Comparison of ENCODE assay signal across 1 cellular context in the genomic region with DNA sequence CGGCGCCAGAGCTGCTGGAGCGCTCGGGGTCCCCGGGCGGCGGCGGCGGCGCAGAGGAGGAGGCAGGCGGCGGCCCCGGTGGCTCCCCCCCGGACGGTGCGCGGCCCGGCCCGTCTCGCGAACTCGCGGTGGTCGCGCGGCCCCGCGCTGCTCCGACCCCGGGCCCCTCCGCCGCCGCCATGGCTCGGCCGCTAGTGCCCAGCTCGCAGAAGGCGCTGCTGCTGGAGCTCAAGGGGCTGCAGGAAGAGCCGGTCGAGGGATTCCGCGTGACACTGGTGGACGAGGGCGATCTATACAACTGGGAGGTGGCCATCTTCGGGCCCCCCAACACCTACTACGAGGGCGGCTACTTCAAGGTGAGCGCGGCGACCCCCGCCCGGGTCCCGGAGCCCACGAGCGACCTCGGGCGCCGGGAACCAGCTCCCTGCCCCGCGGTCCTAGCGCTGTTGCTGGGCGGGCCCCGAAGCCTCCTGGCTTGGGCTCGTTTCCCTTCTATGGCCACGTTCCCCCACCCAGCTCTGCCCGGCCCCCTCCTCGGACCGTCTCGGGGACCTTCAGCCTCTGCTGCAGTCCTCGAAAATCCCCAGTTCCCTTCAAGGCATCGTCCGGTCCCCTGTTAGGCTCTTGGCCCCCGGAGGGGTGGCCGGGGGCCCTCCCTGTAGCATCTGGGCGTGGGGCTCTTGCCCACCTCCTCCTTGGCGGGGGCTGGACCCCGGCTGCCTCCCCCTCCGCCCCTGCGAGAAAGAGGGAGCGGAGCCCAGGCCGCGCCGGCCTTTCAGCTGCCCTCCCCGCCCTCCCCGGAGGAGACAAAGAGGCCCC.
TF ChIP-seq lines count a peak whose summit lies in the region.

A gene with protein sequence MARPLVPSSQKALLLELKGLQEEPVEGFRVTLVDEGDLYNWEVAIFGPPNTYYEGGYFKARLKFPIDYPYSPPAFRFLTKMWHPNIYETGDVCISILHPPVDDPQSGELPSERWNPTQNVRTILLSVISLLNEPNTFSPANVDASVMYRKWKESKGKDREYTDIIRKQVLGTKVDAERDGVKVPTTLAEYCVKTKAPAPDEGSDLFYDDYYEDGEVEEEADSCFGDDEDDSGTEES (plus strand): TSS at position 8 of the 819 bp plus-strand sequence. CDS start 172 bp downstream, at position 180.

TF ChIP-seq in HEK293, 187 proteins besides CTCF, POLR2A, EP300 and RAD21 (continued from another document):
- TF ChIP-seq, protein P1, sequence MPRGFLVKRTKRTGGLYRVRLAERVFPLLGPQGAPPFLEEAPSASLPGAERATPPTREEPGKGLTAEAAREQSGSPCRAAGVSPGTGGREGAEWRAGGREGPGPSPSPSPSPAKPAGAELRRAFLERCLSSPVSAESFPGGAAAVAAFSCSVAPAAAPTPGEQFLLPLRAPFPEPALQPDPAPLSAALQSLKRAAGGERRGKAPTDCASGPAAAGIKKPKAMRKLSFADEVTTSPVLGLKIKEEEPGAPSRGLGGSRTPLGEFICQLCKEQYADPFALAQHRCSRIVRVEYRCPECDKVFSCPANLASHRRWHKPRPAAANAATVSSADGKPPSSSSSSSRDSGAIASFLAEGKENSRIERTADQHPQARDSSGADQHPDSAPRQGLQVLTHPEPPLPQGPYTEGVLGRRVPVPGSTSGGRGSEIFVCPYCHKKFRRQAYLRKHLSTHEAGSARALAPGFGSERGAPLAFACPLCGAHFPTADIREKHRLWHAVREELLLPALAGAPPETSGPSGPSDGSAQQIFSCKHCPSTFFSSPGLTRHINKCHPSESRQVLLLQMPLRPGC (tag by site-specific recombination; IDR thresholded peaks at IDR 0.05): no peak
- TF ChIP-seq, protein P2, sequence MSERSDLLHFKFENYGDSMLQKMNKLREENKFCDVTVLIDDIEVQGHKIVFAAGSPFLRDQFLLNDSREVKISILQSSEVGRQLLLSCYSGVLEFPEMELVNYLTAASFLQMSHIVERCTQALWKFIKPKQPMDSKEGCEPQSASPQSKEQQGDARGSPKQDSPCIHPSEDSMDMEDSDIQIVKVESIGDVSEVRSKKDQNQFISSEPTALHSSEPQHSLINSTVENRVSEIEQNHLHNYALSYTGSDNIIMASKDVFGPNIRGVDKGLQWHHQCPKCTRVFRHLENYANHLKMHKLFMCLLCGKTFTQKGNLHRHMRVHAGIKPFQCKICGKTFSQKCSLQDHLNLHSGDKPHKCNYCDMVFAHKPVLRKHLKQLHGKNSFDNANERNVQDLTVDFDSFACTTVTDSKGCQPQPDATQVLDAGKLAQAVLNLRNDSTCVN (tag by site-specific recombination; optimal IDR thresholded peaks at IDR 0.05): peak; percentile 38
- TF ChIP-seq SP7 (tag by site-specific recombination; IDR thresholded peaks at IDR 0.05) (0 out of 2 replicates have a peak, but pooled peaks have one; percentile 1), ZFHX2 (tag by site-specific recombination; conservative IDR thresholded peaks at IDR 0.05) (peak; percentile 22; the same call in 1 of the 2 replicates), ZNF596 (tag by site-specific recombination; IDR thresholded peaks at IDR 0.05) (no peak), ZNF48 (tag by site-specific recombination; IDR thresholded peaks at IDR 0.05) (no peak), ZNF768 (tag by site-specific recombination; IDR thresholded peaks at IDR 0.05) (no peak), ZNF138 (tag by site-specific recombination; IDR thresholded peaks at IDR 0.05; ENCODE audit: borderline replicate concordance) (no peak), ZNF660 (tag by site-specific recombination; IDR thresholded peaks at IDR 0.05) (no peak), RBAK (tag by site-specific recombination; IDR thresholded peaks at IDR 0.05) (no peak), SP3 (tag by site-specific recombination; IDR thresholded peaks at IDR 0.05) (peak; percentile 73)
- TF ChIP-seq, protein P3, sequence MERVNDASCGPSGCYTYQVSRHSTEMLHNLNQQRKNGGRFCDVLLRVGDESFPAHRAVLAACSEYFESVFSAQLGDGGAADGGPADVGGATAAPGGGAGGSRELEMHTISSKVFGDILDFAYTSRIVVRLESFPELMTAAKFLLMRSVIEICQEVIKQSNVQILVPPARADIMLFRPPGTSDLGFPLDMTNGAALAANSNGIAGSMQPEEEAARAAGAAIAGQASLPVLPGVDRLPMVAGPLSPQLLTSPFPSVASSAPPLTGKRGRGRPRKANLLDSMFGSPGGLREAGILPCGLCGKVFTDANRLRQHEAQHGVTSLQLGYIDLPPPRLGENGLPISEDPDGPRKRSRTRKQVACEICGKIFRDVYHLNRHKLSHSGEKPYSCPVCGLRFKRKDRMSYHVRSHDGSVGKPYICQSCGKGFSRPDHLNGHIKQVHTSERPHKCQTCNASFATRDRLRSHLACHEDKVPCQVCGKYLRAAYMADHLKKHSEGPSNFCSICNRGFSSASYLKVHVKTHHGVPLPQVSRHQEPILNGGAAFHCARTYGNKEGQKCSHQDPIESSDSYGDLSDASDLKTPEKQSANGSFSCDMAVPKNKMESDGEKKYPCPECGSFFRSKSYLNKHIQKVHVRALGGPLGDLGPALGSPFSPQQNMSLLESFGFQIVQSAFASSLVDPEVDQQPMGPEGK (tag by site-specific recombination; IDR thresholded peaks at IDR 0.05): peak; percentile 64; the same call in 1 of the 2 replicates
- TF ChIP-seq, protein P4, sequence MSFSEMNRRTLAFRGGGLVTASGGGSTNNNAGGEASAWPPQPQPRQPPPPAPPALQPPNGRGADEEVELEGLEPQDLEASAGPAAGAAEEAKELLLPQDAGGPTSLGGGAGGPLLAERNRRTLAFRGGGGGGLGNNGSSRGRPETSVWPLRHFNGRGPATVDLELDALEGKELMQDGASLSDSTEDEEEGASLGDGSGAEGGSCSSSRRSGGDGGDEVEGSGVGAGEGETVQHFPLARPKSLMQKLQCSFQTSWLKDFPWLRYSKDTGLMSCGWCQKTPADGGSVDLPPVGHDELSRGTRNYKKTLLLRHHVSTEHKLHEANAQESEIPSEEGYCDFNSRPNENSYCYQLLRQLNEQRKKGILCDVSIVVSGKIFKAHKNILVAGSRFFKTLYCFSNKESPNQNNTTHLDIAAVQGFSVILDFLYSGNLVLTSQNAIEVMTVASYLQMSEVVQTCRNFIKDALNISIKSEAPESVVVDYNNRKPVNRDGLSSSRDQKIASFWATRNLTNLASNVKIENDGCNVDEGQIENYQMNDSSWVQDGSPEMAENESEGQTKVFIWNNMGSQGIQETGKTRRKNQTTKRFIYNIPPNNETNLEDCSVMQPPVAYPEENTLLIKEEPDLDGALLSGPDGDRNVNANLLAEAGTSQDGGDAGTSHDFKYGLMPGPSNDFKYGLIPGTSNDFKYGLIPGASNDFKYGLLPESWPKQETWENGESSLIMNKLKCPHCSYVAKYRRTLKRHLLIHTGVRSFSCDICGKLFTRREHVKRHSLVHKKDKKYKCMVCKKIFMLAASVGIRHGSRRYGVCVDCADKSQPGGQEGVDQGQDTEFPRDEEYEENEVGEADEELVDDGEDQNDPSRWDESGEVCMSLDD (tag by site-specific recombination; IDR thresholded peaks at IDR 0.05): 0 out of 2 replicates have a peak, but pooled peaks have one; percentile 32
- TF ChIP-seq, protein P5, sequence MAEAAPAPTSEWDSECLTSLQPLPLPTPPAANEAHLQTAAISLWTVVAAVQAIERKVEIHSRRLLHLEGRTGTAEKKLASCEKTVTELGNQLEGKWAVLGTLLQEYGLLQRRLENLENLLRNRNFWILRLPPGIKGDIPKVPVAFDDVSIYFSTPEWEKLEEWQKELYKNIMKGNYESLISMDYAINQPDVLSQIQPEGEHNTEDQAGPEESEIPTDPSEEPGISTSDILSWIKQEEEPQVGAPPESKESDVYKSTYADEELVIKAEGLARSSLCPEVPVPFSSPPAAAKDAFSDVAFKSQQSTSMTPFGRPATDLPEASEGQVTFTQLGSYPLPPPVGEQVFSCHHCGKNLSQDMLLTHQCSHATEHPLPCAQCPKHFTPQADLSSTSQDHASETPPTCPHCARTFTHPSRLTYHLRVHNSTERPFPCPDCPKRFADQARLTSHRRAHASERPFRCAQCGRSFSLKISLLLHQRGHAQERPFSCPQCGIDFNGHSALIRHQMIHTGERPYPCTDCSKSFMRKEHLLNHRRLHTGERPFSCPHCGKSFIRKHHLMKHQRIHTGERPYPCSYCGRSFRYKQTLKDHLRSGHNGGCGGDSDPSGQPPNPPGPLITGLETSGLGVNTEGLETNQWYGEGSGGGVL (tag by site-specific recombination; IDR thresholded peaks at IDR 0.05): peak; percentile 66
